29 cellular contexts compared by ENCODE assay signal in genomic region chr20:19565721-19566120, GRCh38.
"Had no signal": no experiment of that assay in that cellular context is flagged by ENCODE, and none has a peak within 500 bp of the region (broad histone marks: within the 10 kb centered on the region; RNA-seq: fewer than 3 reads in every experiment).

No MANE protein-coding gene starts in this region.

- H3K27ac Mint-ChIP-seq: activated CD4-positive, alpha-beta T cell treated with anti-CD3 and anti-CD28 coated beads, Interleukin-2, amount 10 ng/mL, durations not matched to agents 24 days and 14 days; activated CD8-positive, alpha-beta T cell treated with anti-CD3 and anti-CD28 coated beads for 36 hours; activated naive CD8-positive, alpha-beta T cell treated with anti-CD3 and anti-CD28 coated beads for 36 hours; activated T-cell treated with anti-CD3 and anti-CD28 coated beads, Interleukin-2, amount 50 U/mL, for 72 hours; activated T-helper 17 cell treated with anti-CD3 and anti-CD28 coated beads, Interleukin-2, amount 50 U/mL, for 72 hours had no signal

- DNase-seq: activated CD4-positive, alpha-beta T cell treated with anti-CD3 and anti-CD28 coated beads, Interleukin-2, amount 10 ng/mL, durations not matched to agents 24 days and 14 days; activated CD4-positive, alpha-beta T cell treated with anti-CD3 and anti-CD28 coated beads, Interleukin-2, amount 50 U/mL, for 4 hours; activated CD8-positive, alpha-beta T cell treated with anti-CD3 and anti-CD28 coated beads for 36 hours; activated effector memory CD4-positive, alpha-beta T cell treated with anti-CD3 and anti-CD28 coated beads, Interleukin-2, amount 50 U/mL, for 16 hours; activated naive CD4-positive, alpha-beta T cell; activated naive CD4-positive, alpha-beta T cell treated with anti-CD3 and anti-CD28 coated beads, Interleukin-2, amount 50 U/mL, for 16 hours; activated naive CD8-positive, alpha-beta T cell treated with anti-CD3 and anti-CD28 coated beads for 36 hours; activated T-cell treated with anti-CD3 and anti-CD28 coated beads, Interleukin-2, amount 50 U/mL, for 1 hour; activated T-cell treated with anti-CD3 and anti-CD28 coated beads, Interleukin-2, amount 50 U/mL, for 72 hours; amygdala; cerebellar nuclear complex; NCI-H1105; NCI-H1417 treated with DMSO at 0.1 percent for 48 hours; NCI-H1694; NCI-H1930; NCI-H2081 treated with DMSO at 0.1 percent for 48 hours; NCI-H446 treated with DMSO at 0.1 percent for 48 hours; NCI-H524; NCI-H69; PC-3; Peyer's patch; SIG-M5; T-helper 1 cell; T-helper 2 cell; T-helper 9 cell had no signal

- H3K36me3 Mint-ChIP-seq: activated naive CD8-positive, alpha-beta T cell treated with anti-CD3 and anti-CD28 coated beads for 36 hours had no signal

- ATAC-seq: activated CD8-positive, alpha-beta T cell treated with anti-CD3 and anti-CD28 coated beads for 36 hours; activated T-cell treated with anti-CD3 and anti-CD28 coated beads, Interleukin-2, amount 50 U/mL, for 72 hours; activated T-helper 17 cell treated with anti-CD3 and anti-CD28 coated beads, Interleukin-2, amount 50 U/mL, for 72 hours; K562; PC-3; Right ventricle myocardium inferior; SK-N-SH treated with all-trans-retinoic acid at 6 μM for 48 hours had no signal

- H3K27me3 Mint-ChIP-seq: activated CD4-positive, alpha-beta T cell treated with anti-CD3 and anti-CD28 coated beads, Interleukin-2, amount 10 ng/mL, durations not matched to agents 24 days and 14 days had no signal

- H3K4me1 Mint-ChIP-seq: activated CD4-positive, alpha-beta T cell treated with anti-CD3 and anti-CD28 coated beads, Interleukin-2, amount 10 ng/mL, durations not matched to agents 24 days and 14 days; activated naive CD8-positive, alpha-beta T cell treated with anti-CD3 and anti-CD28 coated beads for 36 hours; activated T-helper 17 cell treated with anti-CD3 and anti-CD28 coated beads, Interleukin-2, amount 50 U/mL, for 72 hours had no signal

- H3K4me3 Mint-ChIP-seq: activated CD4-positive, alpha-beta T cell treated with anti-CD3 and anti-CD28 coated beads, Interleukin-2, amount 10 ng/mL, durations not matched to agents 24 days and 14 days; activated CD8-positive, alpha-beta T cell treated with anti-CD3 and anti-CD28 coated beads for 36 hours; activated naive CD8-positive, alpha-beta T cell treated with anti-CD3 and anti-CD28 coated beads for 36 hours; activated T-cell treated with anti-CD3 and anti-CD28 coated beads, Interleukin-2, amount 50 U/mL, for 72 hours; activated T-helper 17 cell treated with anti-CD3 and anti-CD28 coated beads, Interleukin-2, amount 50 U/mL, for 72 hours had no signal
